In genomic region chr5:118040496-118040895, GRCh38 we compare ENCODE assay signal across 35 cellular contexts.
"Had no signal": no experiment of that assay in that cellular context is flagged by ENCODE, and none has a peak within 500 bp of the region (broad histone marks: within the 10 kb centered on the region; RNA-seq: fewer than 3 reads in every experiment).

No MANE protein-coding gene starts in this region.

- H3K27me3 ChIP-seq: MG63 had no signal

- H3K4me3 ChIP-seq: MG63 had no signal

- H3K9me3 ChIP-seq: MG63 had no signal

- DNase-seq: Kasumi-1, MG63, MM.1S, MV-4-11, NCI-H1048, NCI-H1092, NCI-H1092 treated with DMSO at 0.1 percent for 48 hours, NCI-H1105, NCI-H1105 treated with DMSO at 0.1 percent for 48 hours, NCI-H1417, NCI-H1417 treated with DMSO at 0.1 percent for 48 hours, NCI-H1436, NCI-H1436 treated with DMSO at 0.1 percent for 48 hours, NCI-H146, NCI-H1694, NCI-H1694 treated with DMSO at 0.1 percent for 48 hours, NCI-H187, NCI-H187 treated with DMSO at 0.1 percent for 48 hours, NCI-H1930, NCI-H2029, NCI-H2029 treated with DMSO at 0.1 percent for 48 hours, NCI-H2081, NCI-H2081 treated with DMSO at 0.1 percent for 48 hours, NCI-H2107, NCI-H2171, NCI-H2171 treated with DMSO at 0.1 percent for 48 hours, NCI-H2227 treated with DMSO at 0.1 percent for 48 hours, NCI-H226, NCI-H345, NCI-H446, NCI-H446 treated with DMSO at 0.1 percent for 48 hours, NCI-H510A, NCI-H510A treated with DMSO at 0.1 percent for 48 hours, NCI-H524, NCI-H524 treated with DMSO at 0.1 percent for 48 hours had no signal

- H3K36me3 ChIP-seq: MG63 had no signal
